In genomic region chr19:6056801-6057650, GRCh38 we compare ENCODE assay signal across 1 cellular context.
TF ChIP-seq lines count a peak whose summit lies in the region.

No MANE protein-coding gene starts in this region.

TF ChIP-seq in HepG2, 621 proteins besides CTCF, POLR2A, EP300 and RAD21 (continued from another document and continues in another):
- TF ChIP-seq KDM5A (IDR thresholded peaks at IDR 0.05; ENCODE audit: borderline replicate concordance, low read length): no peak
- no peak for TF ChIP-seq REST (IDR thresholded peaks at IDR 0.05; ENCODE audit: borderline replicate concordance in 1 of 2, low read depth in 1 of 2, low read length in 2 of 2)
- no peak for TF ChIP-seq MTF2 (CRISPR knock-in tag; IDR thresholded peaks at IDR 0.05; ENCODE audit: borderline replicate concordance)
- no peak for TF ChIP-seq NFKB2 (CRISPR knock-in tag; IDR thresholded peaks at IDR 0.05; ENCODE audit: borderline replicate concordance)
- no peak for TF ChIP-seq ZFP90 (CRISPR knock-in tag; IDR thresholded peaks at IDR 0.05; ENCODE audit: borderline replicate concordance)
- TF ChIP-seq ONECUT2 (CRISPR knock-in tag; IDR thresholded peaks at IDR 0.05): no peak
- TF ChIP-seq BCLAF1 (IDR thresholded peaks at IDR 0.05): no peak
- TF ChIP-seq ZNF574 (CRISPR knock-in tag; IDR thresholded peaks at IDR 0.05): peak; percentile 14; the same call in 1 of the 2 replicates
- TF ChIP-seq ARID3A (IDR thresholded peaks at IDR 0.05; ENCODE audit: low read depth, low read length): 0 out of 2 replicates have a peak, but pooled peaks have one; percentile 25
- no peak for TF ChIP-seq SRSF1 (optimal IDR thresholded peaks at IDR 0.05; ENCODE audit: low read depth, low read length)
- no peak for TF ChIP-seq NPAS2 (CRISPR knock-in tag; IDR thresholded peaks at IDR 0.05; ENCODE audit: borderline replicate concordance)
- no peak for TF ChIP-seq HNRNPL (IDR thresholded peaks at IDR 0.05; ENCODE audit: low read depth, low read length)
- no peak for TF ChIP-seq HNF1A (IDR thresholded peaks at IDR 0.05; ENCODE audit: low read depth)
- no peak for TF ChIP-seq HNF1A (CRISPR knock-in tag; IDR thresholded peaks at IDR 0.05; ENCODE audit: borderline replicate concordance)
- no peak for TF ChIP-seq ZNF530 (CRISPR knock-in tag; IDR thresholded peaks at IDR 0.05; ENCODE audit: low read depth)
- no peak for TF ChIP-seq TFAP4 (IDR thresholded peaks at IDR 0.05; ENCODE audit: borderline replicate concordance, low read depth)
- TF ChIP-seq HMG20A (CRISPR knock-in tag; IDR thresholded peaks at IDR 0.05; ENCODE audit: borderline replicate concordance): no peak
- no peak for TF ChIP-seq CENPBD1 (CRISPR knock-in tag; IDR thresholded peaks at IDR 0.05; ENCODE audit: borderline replicate concordance, low read depth)
- TF ChIP-seq MLX (CRISPR knock-in tag; IDR thresholded peaks at IDR 0.05): no peak
- TF ChIP-seq NFYB (CRISPR knock-in tag; IDR thresholded peaks at IDR 0.05): peak; percentile 60
- no peak for TF ChIP-seq ZNF691 (CRISPR knock-in tag; IDR thresholded peaks at IDR 0.05; ENCODE audit: borderline replicate concordance, low read depth)
- no peak for TF ChIP-seq PCBP1 (IDR thresholded peaks at IDR 0.05; ENCODE audit: borderline replicate concordance, low read depth, low read length)
- no peak for TF ChIP-seq ZFP82 (CRISPR knock-in tag; IDR thresholded peaks at IDR 0.05; ENCODE audit: borderline replicate concordance)
- TF ChIP-seq KLF11 (CRISPR knock-in tag; IDR thresholded peaks at IDR 0.05): no peak
- no peak for TF ChIP-seq TBP (CRISPR knock-in tag; IDR thresholded peaks at IDR 0.05)
- TF ChIP-seq SRY (CRISPR knock-in tag; IDR thresholded peaks at IDR 0.05): no peak
- no peak for TF ChIP-seq JUND (CRISPR knock-in tag; IDR thresholded peaks at IDR 0.05)
- no peak for TF ChIP-seq DMAP1 (CRISPR knock-in tag; IDR thresholded peaks at IDR 0.05)
- TF ChIP-seq RERE (CRISPR knock-in tag; IDR thresholded peaks at IDR 0.05; ENCODE audit: low read depth): no peak
- no peak for TF ChIP-seq HMG20B (CRISPR knock-in tag; conservative IDR thresholded peaks at IDR 0.05)
